ENCODE assay signal across 8 cellular contexts in genomic region chr17:7263071-7263800, GRCh38. TPM values are rescaled to one million over a fixed set of nuclear protein-coding genes. Genes with fewer than 3 reads are reported as not detected.
A peak's percentile ranks its signal among the peaks of the same experiment; 100 is the strongest.
DNase-seq lines count a peak whose midpoint lies in the region; ATAC-seq and TF ChIP-seq lines count a peak whose summit lies in the region.

No MANE protein-coding gene starts in this region.

- H3K9me3 Mint-ChIP-seq in progenitor cell of endocrine pancreas (ENCODE audit: low read depth): no peaks in the 10 kb centered on the region

- peak overlapping the region; percentile 58 to 84 (median 69) for H3K4me3 ChIP-seq in esophagus squamous epithelium

- ATAC-seq in HG02938 (IDR thresholded peaks at IDR 0.05; ENCODE audit: unreplicated experiment): no peak

- peak overlapping the region; percentile 99 for H3K4me3 Mint-ChIP-seq in progenitor cell of endocrine pancreas (ENCODE audit: low read depth)

- peak overlapping the region; percentile 84 to 99 (median 95) for H3K27ac ChIP-seq in esophagus squamous epithelium

- peaks cover 0 to 59% (median 4%) of the 10 kb centered on the region in 4 donors for H3K27me3 ChIP-seq in esophagus squamous epithelium

- TF ChIP-seq POLR2A in esophagus squamous epithelium (IDR thresholded peaks at IDR 0.05): peak in 1 of 4 donors; percentile 6

- no peaks in the 10 kb centered on the region for H3K27me3 Mint-ChIP-seq in progenitor cell of endocrine pancreas

- peak; percentile 43 for DNase-seq in NCI-H2029 (lab: John Stamatoyannopoulos, UW)
- DNase-seq in NCI-H2029 treated with DMSO at 0.1 percent for 48 hours (lab: John Stamatoyannopoulos, UW): no peak
- peak; percentile 83 for DNase-seq in OCI-M1 (lab: John Stamatoyannopoulos, UW)
- DNase-seq in esophagus squamous epithelium (lab: John Stamatoyannopoulos, UW): no peak
- DNase-seq in progenitor cell of endocrine pancreas (ENCODE audit: low spot score, unreplicated experiment): peak; percentile 54
- no peak for DNase-seq in AG08395 (ENCODE audit: low spot score)
- no peak for DNase-seq in NCI-H524 treated with DMSO at 0.1 percent for 48 hours (lab: John Stamatoyannopoulos, UW)

- H3K36me3 Mint-ChIP-seq in progenitor cell of endocrine pancreas (ENCODE audit: insufficient read depth): peaks cover 4% of the 10 kb centered on the region

- WGBS in esophagus squamous epithelium, 2 donors: 11 to 16% methylated on average over 18 to 19 of the region's 19 CpGs

- peak overlapping the region; percentile 99 for H3K27ac Mint-ChIP-seq in progenitor cell of endocrine pancreas

- TF ChIP-seq CTCF in esophagus squamous epithelium (IDR thresholded peaks at IDR 0.05) (no peak), progenitor cell of endocrine pancreas (IDR thresholded peaks at IDR 0.05; ENCODE audit: unreplicated experiment) (no peak)

- peaks cover 0 to 25% (median 4%) of the 10 kb centered on the region in 3 donors for H3K36me3 ChIP-seq in esophagus squamous epithelium

- H3K9me3 ChIP-seq in esophagus squamous epithelium: no peaks in the 10 kb centered on the region

- peaks cover 20 to 68% (median 23%) of the 10 kb centered on the region in 3 donors for H3K4me1 ChIP-seq in esophagus squamous epithelium

- peaks cover 36% of the 10 kb centered on the region for H3K4me1 Mint-ChIP-seq in progenitor cell of endocrine pancreas (ENCODE audit: low read depth)

- intact Hi-C loops in esophagus squamous epithelium (cut with DNase I): no loop called here

RNA-seq across cellular contexts. Expression of gene CLDN7, which starts 1.0 kb away (rescaled TPM):
- total RNA-seq in esophagus squamous epithelium (100 to 1,000 TPM; 172 to 411 (median 208) TPM), progenitor cell of endocrine pancreas (137 and 147 TPM in 2 replicates)

RNA-seq across cellular contexts. Expression of gene ELP5, which starts 11.2 kb away (rescaled TPM):
- total RNA-seq in esophagus squamous epithelium (10 to 100 TPM; 14.9 to 21.8 (median 16.6) TPM), progenitor cell of endocrine pancreas (42.3 and 45.0 TPM in 2 replicates)

RNA-seq across cellular contexts. Expression of gene CTDNEP1, which starts 11.7 kb away (rescaled TPM):
- total RNA-seq in esophagus squamous epithelium: 10 to 100 TPM; 42.0 to 52.1 (median 47.8) TPM
- total RNA-seq in progenitor cell of endocrine pancreas: 134 and 137 TPM in 2 replicates

RNA-seq across cellular contexts. Expression of gene SLC2A4, which starts 18.3 kb away (rescaled TPM):
- total RNA-seq in esophagus squamous epithelium (10 to 100 TPM in 1 of 4 donors, 1 to 10 TPM in 2, under 1 TPM in 1; 0.83 to 21.7 (median 2.5) TPM), progenitor cell of endocrine pancreas (1.5 and 2.0 TPM in 2 replicates)

RNA-seq across cellular contexts. Expression of gene GABARAP, which starts 21.0 kb away (rescaled TPM):
- total RNA-seq in esophagus squamous epithelium: 100 to 1,000 TPM; 172 to 384 (median 197) TPM
- 447 and 466 TPM in 2 replicates for total RNA-seq in progenitor cell of endocrine pancreas

Comparison
In these comparisons a context has a peak if more than half of its experiments do, and no peak if none do; other contexts are left out.
1. DNase-seq: peak in NCI-H2029 (single experiment), OCI-M1 (single experiment) and progenitor cell of endocrine pancreas (single experiment); none in NCI-H2029 treated with DMSO at 0.1 percent for 48 hours (single experiment), esophagus squamous epithelium (single experiment), AG08395 (single experiment) and NCI-H524 treated with DMSO at 0.1 percent for 48 hours (single experiment).